ENCODE assay signal across 1 cellular context in the genomic region with DNA sequence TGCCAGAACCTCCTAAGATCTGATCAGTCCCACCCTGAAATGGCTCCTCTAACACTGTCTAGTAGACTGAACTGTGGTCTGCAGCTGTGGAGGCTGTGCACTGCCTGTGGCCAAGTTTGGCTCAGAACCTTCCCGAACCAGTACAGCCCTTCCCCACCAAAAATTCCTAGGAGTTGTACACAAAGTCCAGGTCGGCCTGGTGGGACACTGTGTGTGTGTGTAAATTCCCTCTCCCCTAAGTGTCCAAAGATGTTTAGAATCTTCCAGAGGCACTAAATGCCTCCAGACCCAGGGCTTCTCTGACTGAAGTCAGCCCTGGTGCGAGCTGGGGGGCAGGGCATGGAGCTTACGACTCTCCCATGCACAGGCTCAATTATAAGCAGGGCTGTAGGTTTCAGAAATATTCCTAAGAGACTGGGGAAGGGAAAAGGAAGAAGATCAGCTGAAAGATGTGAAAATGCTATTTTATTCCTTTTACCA.
TF ChIP-seq lines count a peak whose summit lies in the region.

No MANE protein-coding gene starts in this region.

TF ChIP-seq in WTC11, 78 proteins besides CTCF, POLR2A, EP300 and RAD21 (continued from another document):
- no peak for TF ChIP-seq RORB (CRISPR knock-in tag; IDR thresholded peaks at IDR 0.05)
- no peak for TF ChIP-seq MYBL2 (CRISPR knock-in tag; IDR thresholded peaks at IDR 0.05)
- no peak for TF ChIP-seq ZNF416 (CRISPR knock-in tag; IDR thresholded peaks at IDR 0.05)
